ENCODE assay signal across 30 cellular contexts in genomic region chr10:116732546-116732945, GRCh38. TPM values are rescaled to one million over a fixed set of nuclear protein-coding genes. Genes with fewer than 3 reads are reported as not detected.
DNase-seq lines count a peak whose midpoint lies in the region; ATAC-seq, FAIRE-seq and TF ChIP-seq lines count a peak whose summit lies in the region.
"Had no signal": no experiment of that assay in that cellular context is flagged by ENCODE, and none has a peak within 500 bp of the region (broad histone marks: within the 10 kb centered on the region; RNA-seq: fewer than 3 reads in every experiment).

No MANE protein-coding gene starts in this region.

- H3K4me3 ChIP-seq in ascending aorta (no peak overlapping the region), mesenchymal stem cell (ENCODE audit: insufficient read depth in 1 of 2, low read depth in 1 of 2, low read length in 2 of 2) (peak overlapping the region in 1 of 2 experiments; percentile 39), subcutaneous abdominal adipose tissue (ENCODE audit: low read depth in 1 of 5, low read length in 5 of 5) (no peak overlapping the region), right lobe of liver (no peak overlapping the region)
- H3K4me3 ChIP-seq: A549, body of pancreas, esophagus squamous epithelium, gastrocnemius medialis, vagina had no signal

- H2BK120ac ChIP-seq in mesenchymal stem cell (ENCODE audit: low read depth, low read length): no peak overlapping the region

- no peak for TF ChIP-seq POLR2A in right lobe of liver (IDR thresholded peaks at IDR 0.05)
- TF ChIP-seq POLR2A in GM12891 (IDR thresholded peaks at IDR 0.05; ENCODE audit: low read depth, low read length): no peak

- H3K4ac ChIP-seq in mesenchymal stem cell (ENCODE audit: low read depth in 1 of 2, low read length in 2 of 2): no peak overlapping the region

- no peak overlapping the region for H4K8ac ChIP-seq in mesenchymal stem cell (ENCODE audit: low read length)

- no peak overlapping the region for H2BK12ac ChIP-seq in mesenchymal stem cell (ENCODE audit: low read length in 2 of 2)

- TF ChIP-seq CTCF in ascending aorta (IDR thresholded peaks at IDR 0.05): no peak
- TF ChIP-seq CTCF in right lobe of liver (IDR thresholded peaks at IDR 0.05): no peak

- H3K9ac ChIP-seq in mesenchymal stem cell (ENCODE audit: low read length): peak overlapping the region; percentile 7
- H3K9ac ChIP-seq in subcutaneous abdominal adipose tissue (ENCODE audit: low read length in 5 of 5): peak overlapping the region in 3 of 5 donors; percentile 8 to 55 (median 33)

- WGBS in mesenchymal stem cell: 86% methylated on average over 8 of the region's 8 CpGs
- WGBS in right lobe of liver (ENCODE audit: insufficient coverage, low coverage, low lambda C conversion rate, missing lambda C conversion rate): 56% methylated on average over 6 of the region's 8 CpGs

- H3K27me3 ChIP-seq in ascending aorta: no peaks in the 10 kb centered on the region
- H3K27me3 ChIP-seq in mesenchymal stem cell (ENCODE audit: control insufficient read depth in 1 of 2, insufficient read depth in 1 of 2, low read length in 2 of 2): no peaks in the 10 kb centered on the region
- H3K27me3 ChIP-seq in subcutaneous abdominal adipose tissue (ENCODE audit: control insufficient read depth in 5 of 5, insufficient read depth in 4 of 5, low read length in 5 of 5): no peaks in the 10 kb centered on the region
- H3K27me3 ChIP-seq in right lobe of liver: no peaks in the 10 kb centered on the region
- H3K27me3 ChIP-seq: BE2C, body of pancreas, esophagus squamous epithelium, gastrocnemius medialis, vagina had no signal

- DNase-seq in AG20443 (ENCODE audit: low spot score): peak; percentile 22
- DNase-seq in ascending aorta (ENCODE audit: low spot score in 2 of 2): no peak
- no peak for DNase-seq in mesenchymal stem cell
- DNase-seq in right lobe of liver: no peak
- no peak for DNase-seq in HUDEP-2 (lab: John Stamatoyannopoulos, UW; ENCODE audit: unreplicated experiment in 76 of 76)
- no peak for DNase-seq in activated CD4-positive, CD25-positive, alpha-beta regulatory T cell treated with anti-CD3 and anti-CD28 coated beads, Interleukin-2, amount 50 U/mL, for 72 hours
- DNase-seq in GM12891 (ENCODE audit: insufficient read length, low spot score): no peak
- DNase-seq: activated CD4-positive, alpha-beta memory T cell treated with anti-CD3 and anti-CD28 coated beads for 36 hours; activated T-cell treated with anti-CD3 and anti-CD28 coated beads, Interleukin-2, amount 50 U/mL, for 72 hours; BE2C; body of pancreas; DMS153; esophagus squamous epithelium; gastrocnemius medialis; HCEC 1CT; hypothalamus; Kasumi-1; NCI-H1417 treated with DMSO at 0.1 percent for 48 hours; NCI-H2029 treated with DMSO at 0.1 percent for 48 hours; small intestine; stimulated activated naive CD4-positive, alpha-beta T cell had no signal

- no peak overlapping the region for H2AFZ ChIP-seq in mesenchymal stem cell (ENCODE audit: low read depth, low read length)

- peak overlapping the region; percentile 12 for H2AK5ac ChIP-seq in mesenchymal stem cell (ENCODE audit: low read length, severe bottlenecking)

- no peak for ATAC-seq in right lobe of liver
- ATAC-seq: A549; activated T-cell treated with anti-CD3 and anti-CD28 coated beads, Interleukin-2, amount 50 U/mL, for 72 hours; body of pancreas; gastrocnemius medialis; HepG2; Right ventricle myocardium inferior; SK-N-SH treated with all-trans-retinoic acid at 6 μM for 48 hours had no signal

- H3K36me3 ChIP-seq in ascending aorta (no peaks in the 10 kb centered on the region), mesenchymal stem cell (ENCODE audit: control insufficient read depth in 1 of 2, insufficient read depth in 2 of 2, low read depth in 1 of 2, low read length in 2 of 2) (peaks cover 5 to 28% of the 10 kb centered on the region in 2 experiments), subcutaneous abdominal adipose tissue (ENCODE audit: control insufficient read depth in 5 of 5, insufficient read depth in 5 of 5, low read length in 5 of 5) (peaks cover 0 to 8% (median 0%) of the 10 kb centered on the region in 5 donors), right lobe of liver (no peaks in the 10 kb centered on the region)
- H3K36me3 ChIP-seq: BE2C, esophagus squamous epithelium, gastrocnemius medialis, neutrophil, vagina had no signal

- intact Hi-C loops in ascending aorta (cut with DNase I) (no loop called here), right lobe of liver (cut with DNase I) (no loop called here)

- H2BK15ac ChIP-seq in mesenchymal stem cell (ENCODE audit: low read depth, poor library complexity, severe bottlenecking): no peak overlapping the region

- peaks cover 16% of the 10 kb centered on the region for H3K79me1 ChIP-seq in mesenchymal stem cell (replicated peaks; ENCODE audit: low read length, poor library complexity, severe bottlenecking)

- H3K18ac ChIP-seq in mesenchymal stem cell (ENCODE audit: low read depth in 1 of 2, low read length in 2 of 2): no peak overlapping the region

- peak overlapping the region; percentile 64 to 76 for H3K27ac ChIP-seq in ascending aorta
- peak overlapping the region; percentile 67 for H3K27ac ChIP-seq in mesenchymal stem cell (ENCODE audit: low read length, poor library complexity, severe bottlenecking)
- H3K27ac ChIP-seq in subcutaneous abdominal adipose tissue (ENCODE audit: low read depth, low read length): peak overlapping the region; percentile 32
- H3K27ac ChIP-seq in right lobe of liver: no peak overlapping the region
- H3K27ac ChIP-seq: A549, body of pancreas, esophagus squamous epithelium, neutrophil, vagina had no signal

- no peak overlapping the region for H4K91ac ChIP-seq in mesenchymal stem cell (ENCODE audit: low read length)

- no peak overlapping the region for H3K4me2 ChIP-seq in mesenchymal stem cell (ENCODE audit: low read length, poor library complexity, severe bottlenecking)
- H3K4me2 ChIP-seq: A549 had no signal

- no peaks in the 10 kb centered on the region for H3K9me3 ChIP-seq in ascending aorta
- no peaks in the 10 kb centered on the region for H3K9me3 ChIP-seq in mesenchymal stem cell (ENCODE audit: control insufficient read depth, low read length)
- no peaks in the 10 kb centered on the region for H3K9me3 ChIP-seq in subcutaneous abdominal adipose tissue (ENCODE audit: control insufficient read depth in 5 of 5, low read length in 5 of 5)
- no peaks in the 10 kb centered on the region for H3K9me3 ChIP-seq in right lobe of liver
- H3K9me3 ChIP-seq: A549, BE2C, body of pancreas, esophagus squamous epithelium, gastrocnemius medialis, neutrophil, vagina had no signal

- H3K4me1 ChIP-seq in ascending aorta: peaks cover 0 to 13% of the 10 kb centered on the region in 2 donors
- peaks cover 39% of the 10 kb centered on the region for H3K4me1 ChIP-seq in mesenchymal stem cell (ENCODE audit: control insufficient read depth, insufficient read depth, low read depth, low read length)
- peaks cover 0 to 55% (median 35%) of the 10 kb centered on the region in 5 donors for H3K4me1 ChIP-seq in subcutaneous abdominal adipose tissue (ENCODE audit: control insufficient read depth in 5 of 5, insufficient read depth in 5 of 5, low read length in 5 of 5)
- no peaks in the 10 kb centered on the region for H3K4me1 ChIP-seq in right lobe of liver
- H3K4me1 ChIP-seq: BE2C, body of pancreas, esophagus squamous epithelium, gastrocnemius medialis had no signal

- no peak overlapping the region for H3K23ac ChIP-seq in mesenchymal stem cell (ENCODE audit: low read length in 2 of 2)

- no peak overlapping the region for H2BK5ac ChIP-seq in mesenchymal stem cell (ENCODE audit: low read depth, low read length, poor library complexity, severe bottlenecking)

- H3K14ac ChIP-seq in mesenchymal stem cell (ENCODE audit: low read length in 2 of 2): no peak overlapping the region

- no peak for FAIRE-seq in GM12891 (lab: Jason Lieb, UNC)
- FAIRE-seq: A549, endometrium, HepG2, small intestine, TTC549 had no signal

TF ChIP-seq in GM12891, 5 proteins besides CTCF, POLR2A, EP300 and RAD21:
- TF ChIP-seq PAX5 (IDR thresholded peaks at IDR 0.05; ENCODE audit: insufficient read depth, low read length, severe bottlenecking) (no peak), POU2F2 (IDR thresholded peaks at IDR 0.05; ENCODE audit: low read depth, low read length) (no peak), SPI1 (IDR thresholded peaks at IDR 0.05; ENCODE audit: low read depth, low read length) (no peak), TAF1 (IDR thresholded peaks at IDR 0.05; ENCODE audit: low read depth, low read length) (no peak), POLR2AphosphoS5 (IDR thresholded peaks at IDR 0.05; ENCODE audit: low read depth, low read length) (no peak)

RNA-seq across cellular contexts. Expression of gene HSPA12A, which starts 9.8 kb away (rescaled TPM):
- total RNA-seq in ascending aorta: 5.5 TPM
- polyA plus RNA-seq in mesenchymal stem cell (2013, experiment 1 of 2): 3.9 TPM
- polyA plus RNA-seq in mesenchymal stem cell (2013, experiment 2 of 2): 3.8 TPM
- total RNA-seq in right lobe of liver: 1 to 10 TPM; 2.3 to 4.2 (median 2.9) TPM
- polyA plus RNA-seq in GM12891 (2012; ENCODE audit: low read depth, missing spikeins): 1.3 TPM

Comparison
In these comparisons a context has a peak if more than half of its experiments do, and no peak if none do; other contexts are left out.
1. H3K27ac ChIP-seq: peak in ascending aorta (2 of 2), mesenchymal stem cell (single experiment) and subcutaneous abdominal adipose tissue (single experiment); none in right lobe of liver (0 of 3).